Comparison of ENCODE assay signal across 13 cellular contexts in genomic region chr4:159169903-159170302, GRCh38.
DNase-seq lines count a peak whose midpoint lies in the region; ATAC-seq and TF ChIP-seq lines count a peak whose summit lies in the region.
"Had no signal": no experiment of that assay in that cellular context is flagged by ENCODE, and none has a peak within 500 bp of the region (broad histone marks: within the 10 kb centered on the region; RNA-seq: fewer than 3 reads in every experiment).

No MANE protein-coding gene starts in this region.

- peak; percentile 19 for DNase-seq in naive B cell
- no peak for DNase-seq in OCI-M1 (lab: John Stamatoyannopoulos, UW)
- no peak for DNase-seq in dorsolateral prefrontal cortex
- no peak for DNase-seq in activated naive CD4-positive, alpha-beta T cell treated with anti-CD3 and anti-CD28 coated beads, Interleukin-2, amount 50 U/mL, for 16 hours
- DNase-seq: H7, NCI-H1417, NCI-H524 had no signal

- H3K4me3 ChIP-seq in dorsolateral prefrontal cortex = no peak overlapping the region
- H3K4me3 ChIP-seq: lung, skin epidermis had no signal

- ATAC-seq in GM19328 (IDR thresholded peaks at IDR 0.05; ENCODE audit: unreplicated experiment) (peak; percentile 63), GM21825 (IDR thresholded peaks at IDR 0.05; ENCODE audit: unreplicated experiment) (peak; percentile 42), HG03135 (IDR thresholded peaks at IDR 0.05; ENCODE audit: unreplicated experiment) (peak; percentile 54), naive B cell (ENCODE audit: low read depth in 2 of 2) (peak; percentile 58 to 60)

- no peak for TF ChIP-seq CTCF in dorsolateral prefrontal cortex (IDR thresholded peaks at IDR 0.05 in 54 of 56, conservative IDR thresholded peaks at IDR 0.05 in 2 of 56; ENCODE audit: low read depth in 1 of 56, partially characterized antibody in 56 of 56)

- H3K27ac ChIP-seq in dorsolateral prefrontal cortex = no peak overlapping the region
- H3K27ac ChIP-seq: neutrophil, skin epidermis had no signal

- peaks cover 9 to 15% (median 10%) of the 10 kb centered on the region in 3 donors for H3K27me3 Mint-ChIP-seq in naive B cell

- peaks cover 8 to 14% of the 10 kb centered on the region in 2 donors for H3K36me3 Mint-ChIP-seq in naive B cell

- no peaks in the 10 kb centered on the region for H3K27me3 ChIP-seq in dorsolateral prefrontal cortex
- H3K27me3 ChIP-seq: neutrophil had no signal

- H3K27ac Mint-ChIP-seq in naive B cell = peak overlapping the region in 1 of 6 donors; percentile 55

- peaks cover 43 to 65% (median 55%) of the 10 kb centered on the region in 3 donors for H3K4me1 Mint-ChIP-seq in naive B cell

- H3K4me3 Mint-ChIP-seq in naive B cell = peak overlapping the region in 6 of 8 donors; percentile 3 to 45 (median 25)

- peaks cover 0 to 15% (median 0%) of the 10 kb centered on the region in 7 donors for H3K9me3 Mint-ChIP-seq in naive B cell

- intact Hi-C loops in dorsolateral prefrontal cortex (cut with DNase I) = loop anchor here in 1 of 2 donors (5.0 kb wide), 1 partner anchor 68 kb away; the partner anchor contains the start of gene RAPGEF2
